15 cellular contexts compared by ENCODE assay signal in the genomic region with DNA sequence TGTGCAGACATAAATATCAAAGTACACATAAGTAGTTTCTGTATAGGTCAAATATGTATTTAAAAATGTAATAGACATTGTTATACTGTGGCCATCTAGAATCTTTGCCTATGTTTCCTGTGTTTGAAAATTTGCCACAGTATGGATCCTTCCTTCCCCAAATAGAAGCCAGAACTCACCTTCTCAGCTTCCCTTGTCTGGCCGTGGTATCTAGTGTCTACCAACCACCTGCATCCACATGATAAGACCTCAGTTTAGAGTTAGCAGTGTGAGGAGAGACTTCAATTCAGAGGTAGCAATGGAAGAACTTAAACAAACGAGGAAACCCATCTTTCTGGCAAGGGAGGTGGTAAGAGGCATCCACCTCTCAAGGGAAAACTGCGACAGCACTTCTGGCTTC.
"Had no signal": no experiment of that assay in that cellular context is flagged by ENCODE, and none has a peak within 500 bp of the region (broad histone marks: within the 10 kb centered on the region; RNA-seq: fewer than 3 reads in every experiment).

No MANE protein-coding gene starts in this region.

- H3K36me3 ChIP-seq: pancreas, uterus had no signal

- H3K4me3 Mint-ChIP-seq: activated CD8-positive, alpha-beta T cell treated with anti-CD3 and anti-CD28 coated beads, Interleukin-2, amount 10 ng/mL, durations not matched to agents 7 days and 5 days; activated naive CD4-positive, alpha-beta T cell treated with anti-CD3 and anti-CD28 coated beads, Interleukin-2, amount 50 U/mL, for 24 hours; immature natural killer cell had no signal

- H3K9me3 Mint-ChIP-seq: activated naive CD4-positive, alpha-beta T cell treated with anti-CD3 and anti-CD28 coated beads, Interleukin-2, amount 50 U/mL, for 24 hours; immature natural killer cell had no signal

- H3K4me3 ChIP-seq: dorsolateral prefrontal cortex, pancreas, uterus had no signal

- H3K27me3 Mint-ChIP-seq: activated naive CD4-positive, alpha-beta T cell treated with anti-CD3 and anti-CD28 coated beads, Interleukin-2, amount 50 U/mL, for 24 hours had no signal

- H3K27me3 ChIP-seq: dorsolateral prefrontal cortex, pancreas, uterus had no signal

- H3K27ac ChIP-seq: pancreas had no signal

- DNase-seq: activated CD4-positive, alpha-beta T cell treated with anti-CD3 and anti-CD28 coated beads for 48 hours; activated CD8-positive, alpha-beta T cell treated with anti-CD3 and anti-CD28 coated beads, Interleukin-2, amount 10 ng/mL, durations not matched to agents 7 days and 5 days; amniotic stem cell; dorsolateral prefrontal cortex; glutamatergic neuron; immature natural killer cell; pancreas; retina; stimulated activated CD4-positive, alpha-beta T cell treated with anti-CD3 and anti-CD28 coated beads, Interleukin-4, amount 100 ng/mL, for 1 hour; stimulated activated CD8-positive, alpha-beta memory T cell treated with anti-CD3 and anti-CD28 coated beads, Interleukin-4, amount 100 ng/mL, for 48 hours; stimulated activated naive CD8-positive, alpha-beta T cell treated with anti-CD3 and anti-CD28 coated beads, Interleukin-15, Interleukin-2, amounts not matched to agents 100 U/mL and 50 U/mL, for 24 hours; T-helper 9 cell; uterus had no signal

- ATAC-seq: activated CD8-positive, alpha-beta T cell treated with anti-CD3 and anti-CD28 coated beads, Interleukin-2, amount 10 ng/mL, durations not matched to agents 7 days and 5 days; pancreas; stimulated activated naive CD8-positive, alpha-beta T cell treated with anti-CD3 and anti-CD28 coated beads, Interleukin-15, Interleukin-2, amounts not matched to agents 100 U/mL and 50 U/mL, for 24 hours had no signal

- H3K9me3 ChIP-seq: pancreas, uterus had no signal

- H3K27ac Mint-ChIP-seq: activated CD8-positive, alpha-beta T cell treated with anti-CD3 and anti-CD28 coated beads, Interleukin-2, amount 10 ng/mL, durations not matched to agents 7 days and 5 days; activated naive CD4-positive, alpha-beta T cell treated with anti-CD3 and anti-CD28 coated beads, Interleukin-2, amount 50 U/mL, for 24 hours; activated T-helper 2 cell treated with anti-CD3 and anti-CD28 coated beads, Interferon-gamma antibody, Interleukin-2, Interleukin-4, amounts not matched to agents 10 μg/mL and 5 μg/mL and 100 μg/mL, durations not matched to agents 14 hours and 24 hours and 36 hours; immature natural killer cell had no signal
